31 cellular contexts compared by ENCODE assay signal in genomic region chr9:35840901-35841900, GRCh38. TPM values are rescaled to one million over a fixed set of nuclear protein-coding genes. Genes with fewer than 3 reads are reported as not detected.
"Had no signal": no experiment of that assay in that cellular context is flagged by ENCODE, and none has a peak within 500 bp of the region (broad histone marks: within the 10 kb centered on the region; RNA-seq: fewer than 3 reads in every experiment).

No MANE protein-coding gene starts in this region.

- H3K36me3 ChIP-seq: brain microvascular endothelial cell, cardiac muscle cell, Peyer's patch had no signal

- H3K27ac ChIP-seq: brain microvascular endothelial cell, cardiac muscle cell, KMS-11, Peyer's patch had no signal

- H3K4me2 ChIP-seq: KMS-11 had no signal

- H3K9me3 ChIP-seq: MG63, Peyer's patch had no signal

- H3K27me3 Mint-ChIP-seq: activated B cell treated with CpG ODN at 0.5 μM for 24 hours; activated CD4-positive, alpha-beta memory T cell treated with anti-CD3 and anti-CD28 coated beads for 36 hours; activated CD4-positive, alpha-beta T cell treated with anti-CD3 and anti-CD28 coated beads, Interleukin-2, amount 10 ng/mL, durations not matched to agents 7 days and 5 days; activated naive CD8-positive, alpha-beta T cell; activated T-helper 17 cell treated with anti-CD3 and anti-CD28 coated beads, Interleukin-2, amount 50 U/mL, for 72 hours had no signal

- H3K27me3 ChIP-seq: brain microvascular endothelial cell, MG63, Peyer's patch had no signal

- ATAC-seq: activated T-helper 17 cell treated with anti-CD3 and anti-CD28 coated beads, Interleukin-2, amount 50 U/mL, for 72 hours had no signal

- DNase-seq: activated B cell treated with CpG ODN at 0.5 μM for 24 hours; activated CD4-positive, alpha-beta memory T cell treated with anti-CD3 and anti-CD28 coated beads for 36 hours; activated CD4-positive, alpha-beta T cell treated with anti-CD3 and anti-CD28 coated beads, Interleukin-2, amount 10 ng/mL, durations not matched to agents 7 days and 5 days; activated gamma-delta T cell; activated naive CD4-positive, alpha-beta T cell treated with anti-CD3 and anti-CD28 coated beads for 36 hours; activated T-cell treated with anti-CD3 and anti-CD28 coated beads for 4 hours; activated T-cell treated with anti-CD3 and anti-CD28 coated beads, Interleukin-2, amount 50 U/mL, for 48 hours; amygdala; brain microvascular endothelial cell; cerebellar nuclear complex; MG63; NCI-H1092 treated with DMSO at 0.1 percent for 48 hours; NCI-H1417 treated with DMSO at 0.1 percent for 48 hours; NCI-H1694; NCI-H2029; NCI-H2107; NCI-H2171 treated with DMSO at 0.1 percent for 48 hours; NCI-H226; NCI-H510A treated with DMSO at 0.1 percent for 48 hours; NCI-H69; Peyer's patch; SHP77 treated with DMSO at 0.1 percent for 48 hours; T-helper 2 cell; T1000 had no signal

- H3K9ac ChIP-seq: KMS-11 had no signal

- H3K4me3 Mint-ChIP-seq: activated B cell treated with CpG ODN at 0.5 μM for 24 hours; activated CD4-positive, alpha-beta memory T cell treated with anti-CD3 and anti-CD28 coated beads for 36 hours; activated CD4-positive, alpha-beta T cell treated with anti-CD3 and anti-CD28 coated beads, Interleukin-2, amount 10 ng/mL, durations not matched to agents 7 days and 5 days; activated naive CD4-positive, alpha-beta T cell treated with anti-CD3 and anti-CD28 coated beads for 36 hours; activated naive CD8-positive, alpha-beta T cell; activated T-helper 17 cell treated with anti-CD3 and anti-CD28 coated beads, Interleukin-2, amount 50 U/mL, for 72 hours had no signal

- FAIRE-seq: TTC549 had no signal

- H3K27ac Mint-ChIP-seq: activated B cell treated with CpG ODN at 0.5 μM for 24 hours; activated CD4-positive, alpha-beta memory T cell treated with anti-CD3 and anti-CD28 coated beads for 36 hours; activated CD4-positive, alpha-beta T cell treated with anti-CD3 and anti-CD28 coated beads, Interleukin-2, amount 10 ng/mL, durations not matched to agents 7 days and 5 days; activated naive CD4-positive, alpha-beta T cell treated with anti-CD3 and anti-CD28 coated beads for 36 hours; activated naive CD8-positive, alpha-beta T cell had no signal

- H3K9me3 Mint-ChIP-seq: activated B cell treated with CpG ODN at 0.5 μM for 24 hours; activated CD4-positive, alpha-beta memory T cell treated with anti-CD3 and anti-CD28 coated beads for 36 hours; activated CD4-positive, alpha-beta T cell treated with anti-CD3 and anti-CD28 coated beads, Interleukin-2, amount 10 ng/mL, durations not matched to agents 7 days and 5 days; activated naive CD4-positive, alpha-beta T cell treated with anti-CD3 and anti-CD28 coated beads for 36 hours; activated T-helper 17 cell treated with anti-CD3 and anti-CD28 coated beads, Interleukin-2, amount 50 U/mL, for 72 hours had no signal

- H3K4me3 ChIP-seq: cardiac muscle cell, MG63, Peyer's patch had no signal

- H3K36me3 Mint-ChIP-seq: activated CD4-positive, alpha-beta memory T cell treated with anti-CD3 and anti-CD28 coated beads for 36 hours had no signal

RNA-seq across cellular contexts. Expression of gene FAM221B, which starts 12.7 kb away (rescaled TPM):
- total RNA-seq: activated B cell treated with CpG ODN at 0.5 μM for 24 hours; activated CD4-positive, alpha-beta memory T cell treated with anti-CD3 and anti-CD28 coated beads for 36 hours; activated CD4-positive, alpha-beta T cell treated with anti-CD3 and anti-CD28 coated beads, Interleukin-2, amount 10 ng/mL, durations not matched to agents 7 days and 5 days; activated CD8-positive, alpha-beta memory T cell treated with anti-CD3 and anti-CD28 coated beads for 36 hours; activated naive CD4-positive, alpha-beta T cell treated with anti-CD3 and anti-CD28 coated beads for 36 hours; activated T-helper 17 cell treated with anti-CD3 and anti-CD28 coated beads, Interleukin-2, amount 50 U/mL, for 72 hours; cardiac muscle cell; Peyer's patch; SK-MEL-5 had no signal

RNA-seq across cellular contexts. Expression of gene OR13J1, which starts 29.0 kb away (rescaled TPM):
- total RNA-seq: activated B cell treated with CpG ODN at 0.5 μM for 24 hours; activated CD4-positive, alpha-beta memory T cell treated with anti-CD3 and anti-CD28 coated beads for 36 hours; activated CD4-positive, alpha-beta T cell treated with anti-CD3 and anti-CD28 coated beads, Interleukin-2, amount 10 ng/mL, durations not matched to agents 7 days and 5 days; activated CD8-positive, alpha-beta memory T cell treated with anti-CD3 and anti-CD28 coated beads for 36 hours; activated naive CD4-positive, alpha-beta T cell treated with anti-CD3 and anti-CD28 coated beads for 36 hours; activated T-helper 17 cell treated with anti-CD3 and anti-CD28 coated beads, Interleukin-2, amount 50 U/mL, for 72 hours; cardiac muscle cell; Peyer's patch; SK-MEL-5 had no signal
- polyA plus RNA-seq: cardiac muscle cell had no signal
